ENCODE assay signal across 1 cellular context in the genomic region with DNA sequence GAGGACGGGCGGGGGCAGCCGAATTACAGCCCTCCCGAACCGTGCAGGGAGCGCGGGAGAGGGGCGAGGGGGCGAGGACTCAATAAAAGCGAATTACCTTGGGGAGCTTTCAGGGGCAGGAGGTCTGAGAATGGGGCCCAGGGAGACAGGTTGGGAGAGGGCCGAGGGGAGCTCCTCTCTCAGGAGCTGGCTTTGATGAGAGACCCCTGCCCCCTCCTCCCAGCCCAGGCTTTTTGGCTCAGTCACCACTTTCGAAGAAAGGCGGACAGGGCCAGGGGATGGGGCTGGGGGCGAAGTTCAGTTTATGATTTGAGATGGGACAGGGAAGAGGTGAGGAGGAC.
TF ChIP-seq lines count a peak whose summit lies in the region.

No MANE protein-coding gene starts in this region.

TF ChIP-seq in HCT116, 20 proteins besides CTCF, POLR2A, EP300 and RAD21 (continued from another document):
- TF ChIP-seq SP1 (IDR thresholded peaks at IDR 0.05; ENCODE audit: low read depth) = no peak
- TF ChIP-seq FOSL1 (IDR thresholded peaks at IDR 0.05; ENCODE audit: low read depth) = no peak
- TF ChIP-seq CBX3 (IDR thresholded peaks at IDR 0.05; ENCODE audit: low read depth) = no peak
- TF ChIP-seq, protein P1, sequence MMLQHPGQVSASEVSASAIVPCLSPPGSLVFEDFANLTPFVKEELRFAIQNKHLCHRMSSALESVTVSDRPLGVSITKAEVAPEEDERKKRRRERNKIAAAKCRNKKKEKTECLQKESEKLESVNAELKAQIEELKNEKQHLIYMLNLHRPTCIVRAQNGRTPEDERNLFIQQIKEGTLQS (IDR thresholded peaks at IDR 0.05) = no peak
- TF ChIP-seq JUND (IDR thresholded peaks at IDR 0.05) = no peak
- no peak for TF ChIP-seq ZBTB33 (IDR thresholded peaks at IDR 0.05; ENCODE audit: extremely low read depth, insufficient replicate concordance, low read length)
- no peak for TF ChIP-seq EZH2 (IDR thresholded peaks at IDR 0.05)
- no peak for TF ChIP-seq EGR1 (IDR thresholded peaks at IDR 0.05; ENCODE audit: low read depth)
- no peak for TF ChIP-seq SRF (IDR thresholded peaks at IDR 0.05; ENCODE audit: low read depth)
- no peak for TF ChIP-seq YY1 (IDR thresholded peaks at IDR 0.05; ENCODE audit: extremely low read depth, insufficient replicate concordance, low read depth, low read length)
- no peak for TF ChIP-seq SIN3A (IDR thresholded peaks at IDR 0.05; ENCODE audit: low read depth)
- no peak for TF ChIP-seq ELF1 (IDR thresholded peaks at IDR 0.05; ENCODE audit: borderline replicate concordance, low read depth)
- TF ChIP-seq POLR2AphosphoS5 (IDR thresholded peaks at IDR 0.05; ENCODE audit: low read depth, low read length) = no peak
- TF ChIP-seq TCF7L2 (IDR thresholded peaks at IDR 0.05; ENCODE audit: borderline replicate concordance, extremely low read depth, insufficient read depth, insufficient read length) = no peak
- TF ChIP-seq CEBPB (IDR thresholded peaks at IDR 0.05; ENCODE audit: low read depth) = no peak
- TF ChIP-seq REST (IDR thresholded peaks at IDR 0.05; ENCODE audit: low read depth) = no peak
